14 cellular contexts compared by ENCODE assay signal in the genomic region with DNA sequence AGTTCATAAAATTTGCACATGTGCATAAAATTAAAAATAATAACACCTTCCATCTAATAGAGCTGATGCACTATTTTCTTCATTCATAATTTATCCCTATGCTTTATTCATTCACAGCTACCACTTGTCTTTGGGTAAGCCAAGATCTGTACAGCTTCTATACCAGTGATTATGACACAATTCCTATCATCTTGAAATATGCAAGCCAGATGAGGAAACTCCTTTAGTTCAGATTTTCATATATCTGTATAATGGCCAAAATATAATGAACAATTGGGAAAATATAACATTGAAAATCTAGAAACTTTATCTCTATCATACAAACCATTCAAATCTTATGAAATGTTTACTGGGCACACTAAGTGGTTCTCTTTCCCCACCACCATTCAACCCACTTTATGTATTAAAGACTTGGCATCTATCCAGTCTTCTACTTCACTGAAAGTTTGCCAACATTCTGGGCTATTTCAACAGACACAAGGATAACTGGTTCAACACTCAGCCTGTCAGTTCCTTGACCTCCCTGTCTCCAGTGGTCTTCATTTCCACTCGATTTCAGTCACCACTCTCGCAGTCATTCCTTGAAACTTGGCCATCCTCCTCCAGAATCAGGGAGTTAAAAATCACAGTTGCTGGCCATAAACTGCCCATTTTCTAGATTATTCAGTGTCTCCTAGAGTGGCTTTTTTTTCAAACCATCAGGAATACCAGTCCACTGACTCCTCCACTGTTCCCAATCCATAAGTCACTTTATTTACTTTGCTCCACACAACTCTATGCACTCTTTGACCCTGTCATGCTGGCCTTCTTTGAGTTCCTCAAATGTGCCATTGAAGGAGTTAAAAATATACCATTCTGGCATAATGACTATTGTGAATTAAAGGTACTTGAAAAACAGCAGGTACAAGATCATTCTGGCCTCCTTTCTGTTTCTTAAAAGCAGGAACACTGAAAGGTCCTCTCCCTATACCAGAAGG.
DNase-seq lines count a peak whose midpoint lies in the region; ATAC-seq and TF ChIP-seq lines count a peak whose summit lies in the region.
"Had no signal": no experiment of that assay in that cellular context is flagged by ENCODE, and none has a peak within 500 bp of the region (broad histone marks: within the 10 kb centered on the region; RNA-seq: fewer than 3 reads in every experiment).

No MANE protein-coding gene starts in this region.

- H3K27ac ChIP-seq in PC-3 (ENCODE audit: low read length) (no peak overlapping the region), tibial artery (peak overlapping the region; percentile 20 to 42)
- H3K27ac ChIP-seq: GM23248, neutrophil had no signal

- H3K4me2 ChIP-seq in PC-3 (ENCODE audit: low read length): no peak overlapping the region

- H3K27me3 Mint-ChIP-seq in activated naive CD4-positive, alpha-beta T cell treated with anti-CD3 and anti-CD28 coated beads for 36 hours (ENCODE audit: low read depth): no peaks in the 10 kb centered on the region

- no peaks in the 10 kb centered on the region for H3K79me2 ChIP-seq in PC-3 (ENCODE audit: low read length)

- H3F3A ChIP-seq in PC-3 (ENCODE audit: low read length, unreplicated experiment): no peaks in the 10 kb centered on the region

- H3K4me3 ChIP-seq in PC-3 (ENCODE audit: low read length) (no peak overlapping the region), fibroblast of the aortic adventitia (ENCODE audit: low read depth, low read length) (no peak overlapping the region), tibial artery (no peak overlapping the region)
- H3K4me3 ChIP-seq: gastrocnemius medialis, GM23248 had no signal

- no peaks in the 10 kb centered on the region for H3K9me2 ChIP-seq in PC-3 (replicated peaks; ENCODE audit: low read length)

- no TSS peak for BruUV-seq in PC-3 (replicated peaks; lab: Mats Ljungman, UMichigan)

- H3K4me1 ChIP-seq in PC-3 (ENCODE audit: insufficient read depth, low read length): peaks cover 16% of the 10 kb centered on the region
- peaks cover 0 to 68% (median 32%) of the 10 kb centered on the region in 4 donors for H3K4me1 ChIP-seq in tibial artery

- H3K36me3 Mint-ChIP-seq in activated naive CD4-positive, alpha-beta T cell treated with anti-CD3 and anti-CD28 coated beads for 36 hours (ENCODE audit: low read depth): peaks cover 32% of the 10 kb centered on the region

- no peak for DNase-seq in Right ventricle myocardium superior
- no peak for DNase-seq in Right ventricle myocardium inferior (ENCODE audit: missing footprints)
- DNase-seq in PC-3: peak; percentile 25
- DNase-seq in fibroblast of the aortic adventitia (ENCODE audit: low read depth): peak; percentile 73
- no peak for DNase-seq in tibial artery
- no peak for DNase-seq in HEK293T (ENCODE audit: extremely low spot score)
- no peak for DNase-seq in activated naive CD4-positive, alpha-beta T cell treated with anti-CD3 and anti-CD28 coated beads for 36 hours
- no peak for DNase-seq in cerebellum (ENCODE audit: low spot score)
- DNase-seq: activated CD4-positive, alpha-beta T cell treated with anti-CD3 and anti-CD28 coated beads, Interleukin-2, amount 50 U/mL, for 48 hours; activated naive CD4-positive, alpha-beta T cell treated with anti-CD3 and anti-CD28 coated beads, Interleukin-2, amount 50 U/mL, for 16 hours; gastrocnemius medialis; GM23248; NCI-H1436 treated with DMSO at 0.1 percent for 48 hours had no signal

- peaks cover 5% of the 10 kb centered on the region for H3K9me3 Mint-ChIP-seq in activated naive CD4-positive, alpha-beta T cell treated with anti-CD3 and anti-CD28 coated beads for 36 hours

- H3K27me3 ChIP-seq in PC-3 (ENCODE audit: low read length) (no peaks in the 10 kb centered on the region), tibial artery (no peaks in the 10 kb centered on the region)
- H3K27me3 ChIP-seq: gastrocnemius medialis, neutrophil had no signal

- TF ChIP-seq CTCF in PC-3 (conservative IDR thresholded peaks at IDR 0.05; ENCODE audit: low read depth, low read length): no peak
- no peak for TF ChIP-seq CTCF in fibroblast of the aortic adventitia (IDR thresholded peaks at IDR 0.05; ENCODE audit: insufficient read depth, low read length)
- no peak for TF ChIP-seq CTCF in tibial artery (IDR thresholded peaks at IDR 0.05)

- H3K36me3 ChIP-seq in PC-3 (ENCODE audit: low read depth, low read length) (no peaks in the 10 kb centered on the region), tibial artery (no peaks in the 10 kb centered on the region)
- H3K36me3 ChIP-seq: gastrocnemius medialis, neutrophil had no signal

- H3K9me3 ChIP-seq in PC-3 (ENCODE audit: low read length): no peaks in the 10 kb centered on the region
- H3K9me3 ChIP-seq in tibial artery: no peaks in the 10 kb centered on the region
- H3K9me3 ChIP-seq: gastrocnemius medialis had no signal

- no peak overlapping the region for H3K27ac Mint-ChIP-seq in activated naive CD4-positive, alpha-beta T cell treated with anti-CD3 and anti-CD28 coated beads for 36 hours

- no peak overlapping the region for H3K4me3 Mint-ChIP-seq in activated naive CD4-positive, alpha-beta T cell treated with anti-CD3 and anti-CD28 coated beads for 36 hours

- no peaks in the 10 kb centered on the region for H4K20me1 ChIP-seq in PC-3 (ENCODE audit: low read length)

- no peak overlapping the region for H2AFZ ChIP-seq in PC-3 (ENCODE audit: low read length)
- H2AFZ ChIP-seq: GM23248 had no signal

- CTCF ChIA-PET in PC-3 (lab: Charles Lee): no interaction called here
- CTCF ChIA-PET in HEK293T (lab: Yijun Ruan, JAX): no interaction called here
- CTCF ChIA-PET in activated naive CD4-positive, alpha-beta T cell treated with anti-CD3 and anti-CD28 coated beads for 36 hours (lab: Charles Lee): interaction anchor here (0.6 kb wide), 1 partner anchor 30 kb away, joined by 3 read pairs; no protein-coding TSS in a partner anchor

- POLR2A ChIA-PET in PC-3 (lab: Charles Lee; ENCODE audit: unreplicated experiment): no interaction called here
- POLR2A ChIA-PET in HEK293T (lab: Yijun Ruan, JAX): no interaction called here

- no peak overlapping the region for H3K9ac ChIP-seq in PC-3 (ENCODE audit: low read length)
- H3K9ac ChIP-seq: GM23248 had no signal

- ATAC-seq in Right ventricle myocardium superior (ENCODE audit: poor library complexity) (peak; percentile 28), Right ventricle myocardium inferior (no peak), PC-3 (no peak)
- ATAC-seq: gastrocnemius medialis had no signal

- intact Hi-C loops in Right ventricle myocardium superior (cut with DNase I) (no loop called here), Right ventricle myocardium inferior (cut with DNase I) (loop anchor here (2.0 kb wide), 1 partner anchor 35 kb away; no protein-coding TSS in a partner anchor), PC-3 (cut with micrococcal nuclease) (no loop called here), tibial artery (cut with DNase I; ENCODE audit: low total_unique reads) (loop anchor here (10.0 kb wide), 1 partner anchor 121 kb away; no protein-coding TSS in a partner anchor)
- intact Hi-C loops in activated naive CD4-positive, alpha-beta T cell treated with anti-CD3 and anti-CD28 coated beads for 36 hours (cut with micrococcal nuclease): no loop called here

- H3K4me1 Mint-ChIP-seq in activated naive CD4-positive, alpha-beta T cell treated with anti-CD3 and anti-CD28 coated beads for 36 hours (ENCODE audit: low read depth): peaks cover 64% of the 10 kb centered on the region

TF ChIP-seq in HEK293T, 16 proteins besides CTCF, POLR2A, EP300 and RAD21:
- TF ChIP-seq FOXM1 (IDR thresholded peaks at IDR 0.05; ENCODE audit: borderline replicate concordance): no peak
- no peak for TF ChIP-seq HDGF (IDR thresholded peaks at IDR 0.05; ENCODE audit: borderline replicate concordance)
- TF ChIP-seq SUZ12 (IDR thresholded peaks at IDR 0.05): no peak
- TF ChIP-seq LEF1 (IDR thresholded peaks at IDR 0.05; ENCODE audit: borderline replicate concordance): no peak
- TF ChIP-seq L3MBTL2 (conservative IDR thresholded peaks at IDR 0.05): no peak
- TF ChIP-seq TARDBP (IDR thresholded peaks at IDR 0.05): no peak
- no peak for TF ChIP-seq BHLHE40 (IDR thresholded peaks at IDR 0.05; ENCODE audit: borderline replicate concordance)

Comparison
In these comparisons a context has a peak if more than half of its experiments do, and no peak if none do; other contexts are left out.
1. intact Hi-C loops: an anchor here in Right ventricle myocardium inferior (2.0 kb wide) and tibial artery (10.0 kb wide); none called in Right ventricle myocardium superior, PC-3 and activated naive CD4-positive, alpha-beta T cell treated with anti-CD3 and anti-CD28 coated beads for 36 hours.
2. DNase-seq: peak in PC-3 (single experiment) and fibroblast of the aortic adventitia (single experiment); none in Right ventricle myocardium superior (single experiment), Right ventricle myocardium inferior (single experiment), tibial artery (0 of 2), HEK293T (single experiment), activated naive CD4-positive, alpha-beta T cell treated with anti-CD3 and anti-CD28 coated beads for 36 hours (single experiment) and cerebellum (single experiment).